In genomic region chr6:169062272-169062671, GRCh38 we compare ENCODE assay signal across 31 cellular contexts.
"Had no signal": no experiment of that assay in that cellular context is flagged by ENCODE, and none has a peak within 500 bp of the region (broad histone marks: within the 10 kb centered on the region; RNA-seq: fewer than 3 reads in every experiment).

No MANE protein-coding gene starts in this region.

- H3K27ac ChIP-seq: adrenal gland, ascending aorta, body of pancreas, brain microvascular endothelial cell, breast epithelium, cardiac muscle cell had no signal

- ATAC-seq: activated naive CD4-positive, alpha-beta T cell treated with anti-CD3 and anti-CD28 coated beads, Interleukin-2, amount 50 U/mL, for 72 hours; activated naive CD8-positive, alpha-beta T cell treated with anti-CD3 and anti-CD28 coated beads, Interleukin-2, amount 50 U/mL, for 24 hours; activated T-cell treated with anti-CD3 and anti-CD28 coated beads, Interleukin-2, amount 50 U/mL, for 4 hours; activated T-cell treated with anti-CD3 and anti-CD28 coated beads, Interleukin-2, amount 50 U/mL, for 72 hours; activated T-helper 17 cell treated with anti-CD3 and anti-CD28 coated beads, Interleukin-2, amount 50 U/mL, for 72 hours; body of pancreas had no signal

- H3K9me3 ChIP-seq: adrenal gland, body of pancreas, breast epithelium had no signal

- H3K4me1 ChIP-seq: adrenal gland, ascending aorta, body of pancreas, breast epithelium had no signal

- H3K36me3 ChIP-seq: adrenal gland, ascending aorta, brain microvascular endothelial cell, breast epithelium, cardiac muscle cell had no signal

- H3K4me3 ChIP-seq: adrenal gland, ascending aorta, body of pancreas, breast epithelium, cardiac muscle cell had no signal

- H3K27me3 ChIP-seq: adrenal gland, ascending aorta, body of pancreas, brain microvascular endothelial cell, breast epithelium, cardiac muscle cell had no signal

- DNase-seq: activated effector memory CD4-positive, alpha-beta T cell treated with anti-CD3 and anti-CD28 coated beads, Interleukin-2, amount 50 U/mL, for 16 hours; activated effector memory CD4-positive, alpha-beta T cell treated with Interleukin-2 at 50 U/mL for 16 hours; activated gamma-delta T cell; activated gamma-delta T cell treated with Interleukin-2 at 50 U/mL for 16 hours; activated naive CD4-positive, alpha-beta T cell; activated naive CD4-positive, alpha-beta T cell treated with anti-CD3 and anti-CD28 coated beads for 36 hours; activated naive CD4-positive, alpha-beta T cell treated with anti-CD3 and anti-CD28 coated beads, Interleukin-2, amount 10 ng/mL, durations not matched to agents 7 days and 5 days; activated naive CD4-positive, alpha-beta T cell treated with anti-CD3 and anti-CD28 coated beads, Interleukin-2, amount 50 U/mL, for 16 hours; activated naive CD4-positive, alpha-beta T cell treated with Interleukin-2 at 50 U/mL for 16 hours; activated naive CD8-positive, alpha-beta T cell treated with anti-CD3 and anti-CD28 coated beads for 36 hours; activated naive CD8-positive, alpha-beta T cell treated with anti-CD3 and anti-CD28 coated beads, Interleukin-2, amount 10 ng/mL, durations not matched to agents 7 days and 5 days; activated naive CD8-positive, alpha-beta T cell treated with anti-CD3 and anti-CD28 coated beads, Interleukin-2, amount 50 U/mL, for 24 hours; activated T-cell treated with anti-CD3 and anti-CD28 coated beads, Interleukin-2, amount 50 U/mL, for 1 hour; activated T-cell treated with anti-CD3 and anti-CD28 coated beads, Interleukin-2, amount 50 U/mL, for 24 hours; activated T-cell treated with anti-CD3 and anti-CD28 coated beads, Interleukin-2, amount 50 U/mL, for 4 hours; activated T-cell treated with anti-CD3 and anti-CD28 coated beads, Interleukin-2, amount 50 U/mL, for 48 hours; activated T-cell treated with anti-CD3 and anti-CD28 coated beads, Interleukin-2, amount 50 U/mL, for 72 hours; adrenal gland; amniotic stem cell; amygdala; anterior cingulate cortex; body of pancreas; brain microvascular endothelial cell; caudate nucleus; central memory CD4-positive, alpha-beta T cell; cerebellar nuclear complex had no signal
